8 cellular contexts compared by ENCODE assay signal in the genomic region with DNA sequence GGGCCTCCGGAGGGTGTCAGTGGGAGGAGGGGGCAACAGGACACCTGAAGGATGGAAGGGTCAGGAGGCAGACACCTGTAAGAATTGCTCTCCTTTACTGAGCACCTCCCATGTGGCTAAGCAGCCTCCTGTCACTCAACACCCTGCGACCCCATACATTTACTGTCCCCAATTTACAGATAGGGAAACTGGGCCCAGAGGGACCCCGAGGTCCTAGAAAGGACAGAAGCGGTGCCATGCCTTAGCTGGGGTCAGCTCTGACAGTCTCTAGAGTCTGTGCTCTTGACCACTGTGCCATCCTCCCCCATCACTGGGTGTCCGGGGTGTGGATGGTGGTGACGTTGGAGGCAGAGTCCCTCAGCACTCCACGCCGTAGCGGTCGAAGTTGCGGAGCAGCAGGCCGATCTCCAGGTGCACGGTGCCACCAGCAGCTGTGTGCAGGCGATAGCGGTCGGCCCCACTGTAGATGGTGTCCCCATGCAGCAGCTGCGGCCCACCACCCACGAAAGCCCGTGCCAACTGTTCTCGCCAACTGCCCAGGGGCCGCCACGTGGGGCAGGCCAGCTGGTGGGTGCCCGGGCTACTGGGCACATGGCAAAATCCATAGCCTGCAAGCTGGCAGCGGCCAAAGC. TPM values are rescaled to one million over a fixed set of nuclear protein-coding genes. Genes with fewer than 3 reads are reported as not detected.
DNase-seq lines count a peak whose midpoint lies in the region; ATAC-seq and TF ChIP-seq lines count a peak whose summit lies in the region.

No MANE protein-coding gene starts in this region.

- peak overlapping the region in 1 of 2 experiments; percentile 79; a peak in 2 of 4 replicates for H3K27ac ChIP-seq in SK-N-SH (ENCODE audit: low read depth in 2 of 2, low read length in 1 of 2)
- peak overlapping the region; percentile 77 for H3K27ac ChIP-seq in suprapubic skin

- peak overlapping the region; percentile 84 for H3K27ac Mint-ChIP-seq in activated T-helper 1 cell treated with anti-CD3 and anti-CD28 coated beads, Interleukin-12 subunit alpha, Interleukin-12 subunit beta, Interleukin-2, Interleukin-4 antibody, amounts not matched to agents 30 ng/mL and 10 ng/mL and 1 ng/mL, durations not matched to agents 14 hours and 24 hours and 36 hours

- intact Hi-C loops in activated T-helper 1 cell treated with anti-CD3 and anti-CD28 coated beads, Interleukin-12 subunit alpha, Interleukin-12 subunit beta, Interleukin-2, Interleukin-4 antibody, amounts not matched to agents 30 ng/mL and 10 ng/mL and 1 ng/mL, durations not matched to agents 14 hours and 24 hours and 36 hours (cut with micrococcal nuclease): loop anchor here (1.0 to 5.0 kb wide), 8 partner anchors 9 to 1007 kb away; a partner anchor contains a TSS

- H3K4me3 ChIP-seq in SK-N-SH (ENCODE audit: low read depth in 2 of 2, low read length in 1 of 2): peak overlapping the region; percentile 65 to 99; a peak in 3 of 4 replicates
- H3K4me3 ChIP-seq in iPS-18c (ENCODE audit: insufficient read depth, low read depth, low read length): peak overlapping the region; percentile 78; the same call in 1 of the 2 replicates
- peak overlapping the region; percentile 69 for H3K4me3 ChIP-seq in suprapubic skin

- no peaks in the 10 kb centered on the region for H3K27me3 ChIP-seq in SK-N-SH (ENCODE audit: insufficient read depth)
- no peaks in the 10 kb centered on the region for H3K27me3 ChIP-seq in suprapubic skin

- 82% methylated on average over 6 of the region's 24 CpGs for WGBS in SK-N-SH (ENCODE audit: low lambda C conversion rate)
- WGBS in suprapubic skin: 89% methylated on average over 10 of the region's 24 CpGs

- POLR2A ChIA-PET in SK-N-SH (lab: Yijun Ruan, JAX): no interaction called here

- peaks cover 38% of the 10 kb centered on the region for H4K20me1 ChIP-seq in SK-N-SH (ENCODE audit: insufficient read depth)

- no peak for TF ChIP-seq CTCF in SK-N-SH (IDR thresholded peaks at IDR 0.05)
- TF ChIP-seq CTCF in suprapubic skin (IDR thresholded peaks at IDR 0.05): no peak

- H3K27me3 Mint-ChIP-seq in activated T-helper 1 cell treated with anti-CD3 and anti-CD28 coated beads, Interleukin-12 subunit alpha, Interleukin-12 subunit beta, Interleukin-2, Interleukin-4 antibody, amounts not matched to agents 30 ng/mL and 10 ng/mL and 1 ng/mL, durations not matched to agents 14 hours and 24 hours and 36 hours (ENCODE audit: insufficient read depth): no peaks in the 10 kb centered on the region

- CTCF ChIA-PET in SK-N-SH (lab: Yijun Ruan, JAX): interaction anchor here (0.6 to 3.6 kb wide), 7 partner anchors 9 to 150 kb away, joined by 3 to 15 read pairs (median 5); a partner anchor contains a TSS

- peaks cover 61% of the 10 kb centered on the region for H3K4me1 Mint-ChIP-seq in activated T-helper 1 cell treated with anti-CD3 and anti-CD28 coated beads, Interleukin-12 subunit alpha, Interleukin-12 subunit beta, Interleukin-2, Interleukin-4 antibody, amounts not matched to agents 30 ng/mL and 10 ng/mL and 1 ng/mL, durations not matched to agents 14 hours and 24 hours and 36 hours (ENCODE audit: low read depth)

- H3K9ac ChIP-seq in SK-N-SH: no peak overlapping the region

- H3K9me3 Mint-ChIP-seq in activated T-helper 1 cell treated with anti-CD3 and anti-CD28 coated beads, Interleukin-12 subunit alpha, Interleukin-12 subunit beta, Interleukin-2, Interleukin-4 antibody, amounts not matched to agents 30 ng/mL and 10 ng/mL and 1 ng/mL, durations not matched to agents 14 hours and 24 hours and 36 hours: no peaks in the 10 kb centered on the region

- TF ChIP-seq RAD21 in SK-N-SH (IDR thresholded peaks at IDR 0.05; ENCODE audit: low read length): no peak

- no peaks in the 10 kb centered on the region for H3K9me2 ChIP-seq in SK-N-SH

- H3K4me2 ChIP-seq in SK-N-SH: peak overlapping the region; percentile 99; the same call in 1 of the 2 replicates

- peaks cover 42% of the 10 kb centered on the region for H3K79me2 ChIP-seq in SK-N-SH (ENCODE audit: insufficient read depth)

- TF ChIP-seq POLR2A in suprapubic skin (IDR thresholded peaks at IDR 0.05): no peak

- H3K4me1 ChIP-seq in SK-N-SH (ENCODE audit: control insufficient read depth in 1 of 2, insufficient read depth in 2 of 2, low read depth in 1 of 2, low read length in 1 of 2) (peaks cover 0 to 34% of the 10 kb centered on the region in 2 experiments; a peak in 2 of 4 replicates), suprapubic skin (peaks cover 65% of the 10 kb centered on the region)

- H3K36me3 ChIP-seq in SK-N-SH (replicated peaks in 1 of 2; ENCODE audit: control insufficient read depth in 1 of 2, insufficient read depth in 2 of 2, low read length in 1 of 2): peaks cover 0 to 6% of the 10 kb centered on the region in 2 experiments
- no peaks in the 10 kb centered on the region for H3K36me3 ChIP-seq in suprapubic skin

- H2AFZ ChIP-seq in SK-N-SH (ENCODE audit: low read depth): no peak overlapping the region

- H3K36me3 Mint-ChIP-seq in activated T-helper 1 cell treated with anti-CD3 and anti-CD28 coated beads, Interleukin-12 subunit alpha, Interleukin-12 subunit beta, Interleukin-2, Interleukin-4 antibody, amounts not matched to agents 30 ng/mL and 10 ng/mL and 1 ng/mL, durations not matched to agents 14 hours and 24 hours and 36 hours (ENCODE audit: low read depth): peaks cover 15% of the 10 kb centered on the region

- H3K4me3 Mint-ChIP-seq in activated T-helper 1 cell treated with anti-CD3 and anti-CD28 coated beads, Interleukin-12 subunit alpha, Interleukin-12 subunit beta, Interleukin-2, Interleukin-4 antibody, amounts not matched to agents 30 ng/mL and 10 ng/mL and 1 ng/mL, durations not matched to agents 14 hours and 24 hours and 36 hours: peak overlapping the region; percentile 85

- TF ChIP-seq EP300 in SK-N-SH (IDR thresholded peaks at IDR 0.05; ENCODE audit: borderline replicate concordance in 1 of 2, low read depth in 1 of 2, low read length in 1 of 2): no peak
- no peak for TF ChIP-seq EP300 in suprapubic skin (IDR thresholded peaks at IDR 0.05)

- no peaks in the 10 kb centered on the region for H3K9me3 ChIP-seq in SK-N-SH
- H3K9me3 ChIP-seq in iPS-18c (ENCODE audit: control insufficient read depth, insufficient read depth, low read length): no peaks in the 10 kb centered on the region
- H3K9me3 ChIP-seq in suprapubic skin: no peaks in the 10 kb centered on the region

- H3F3A ChIP-seq in SK-N-SH (replicated peaks; ENCODE audit: insufficient read depth): peaks cover 9% of the 10 kb centered on the region

- ATAC-seq in SK-N-SH treated with all-trans-retinoic acid at 6 μM for 48 hours: no peak
- no peak for ATAC-seq in GM19324 (IDR thresholded peaks at IDR 0.05; ENCODE audit: low FRiP score, unreplicated experiment)
- ATAC-seq in GM21825 (IDR thresholded peaks at IDR 0.05; ENCODE audit: unreplicated experiment): no peak
- ATAC-seq in GM19397 (IDR thresholded peaks at IDR 0.05; ENCODE audit: unreplicated experiment): no peak

- DNase-seq in SK-N-SH (no peak), suprapubic skin (ENCODE audit: low spot score in 2 of 2) (no peak)
- no peak for DNase-seq in activated T-helper 1 cell treated with anti-CD3 and anti-CD28 coated beads, Interleukin-12 subunit alpha, Interleukin-12 subunit beta, Interleukin-2, Interleukin-4 antibody, amounts not matched to agents 30 ng/mL and 10 ng/mL and 1 ng/mL, durations not matched to agents 14 hours and 24 hours and 36 hours (ENCODE audit: low spot score)

TF ChIP-seq in SK-N-SH, 30 proteins besides CTCF, POLR2A, EP300 and RAD21 (continues in another document):
- TF ChIP-seq RFX5 (IDR thresholded peaks at IDR 0.05; ENCODE audit: low read length): no peak

TF ChIP-seq in SK-N-SH treated with all-trans-retinoic acid at 6 μM for 48 hours, 23 proteins besides CTCF, POLR2A, EP300 and RAD21 (continues in another document):
- no peak for TF ChIP-seq ZNF565 (CRISPR knock-in tag; conservative IDR thresholded peaks at IDR 0.05; ENCODE audit: low read depth)

RNA-seq across cellular contexts. Expression of a gene that starts 0.7 kb away (rescaled TPM):
- 13.5 and 25.5 TPM in 2 replicates for polyA plus RNA-seq in SK-N-SH (2012; rRNA removed)
- polyA plus RNA-seq in SK-N-SH (2012; cell fraction: cytosol; rRNA removed): 13.0 and 21.4 TPM in 2 replicates
- 75.1 and 149 TPM in 2 replicates for polyA plus RNA-seq in SK-N-SH (2012; cell fraction: nucleus; rRNA removed)
- total RNA-seq in activated T-helper 1 cell treated with anti-CD3 and anti-CD28 coated beads, Interleukin-12 subunit alpha, Interleukin-12 subunit beta, Interleukin-2, Interleukin-4 antibody, amounts not matched to agents 30 ng/mL and 10 ng/mL and 1 ng/mL, durations not matched to agents 14 hours and 24 hours and 36 hours: 108 and 112 TPM in 2 replicates
- 10 to 100 TPM; 16.4 to 19.9 (median 17.4) TPM for total RNA-seq in suprapubic skin

RNA-seq across cellular contexts. Expression of a gene that starts 9.5 kb away (rescaled TPM):
- polyA plus RNA-seq in SK-N-SH (2012; rRNA removed): 9.0 and 13.3 TPM in 2 replicates
- 9.6 and 10.5 TPM in 2 replicates for polyA plus RNA-seq in SK-N-SH (2012; cell fraction: cytosol; rRNA removed)
- polyA plus RNA-seq in SK-N-SH (2012; cell fraction: nucleus; rRNA removed): 8.1 and 9.0 TPM in 2 replicates
- total RNA-seq in activated T-helper 1 cell treated with anti-CD3 and anti-CD28 coated beads, Interleukin-12 subunit alpha, Interleukin-12 subunit beta, Interleukin-2, Interleukin-4 antibody, amounts not matched to agents 30 ng/mL and 10 ng/mL and 1 ng/mL, durations not matched to agents 14 hours and 24 hours and 36 hours: 4.4 and 4.5 TPM in 2 replicates
- total RNA-seq in suprapubic skin: 1 to 10 TPM; 2.8 to 9.3 (median 4.8) TPM

RNA-seq across cellular contexts. Expression of a gene that starts 21.9 kb away (rescaled TPM):
- 5.1 and 5.7 TPM in 2 replicates for polyA plus RNA-seq in SK-N-SH (2012; rRNA removed)
- 0.85 and 1.0 TPM in 2 replicates for polyA plus RNA-seq in SK-N-SH (2012; cell fraction: cytosol; rRNA removed)
- 36.4 and 58.3 TPM in 2 replicates for polyA plus RNA-seq in SK-N-SH (2012; cell fraction: nucleus; rRNA removed)
- 2.8 and 2.9 TPM in 2 replicates for total RNA-seq in activated T-helper 1 cell treated with anti-CD3 and anti-CD28 coated beads, Interleukin-12 subunit alpha, Interleukin-12 subunit beta, Interleukin-2, Interleukin-4 antibody, amounts not matched to agents 30 ng/mL and 10 ng/mL and 1 ng/mL, durations not matched to agents 14 hours and 24 hours and 36 hours
- total RNA-seq in suprapubic skin: 100 to 1,000 TPM in 2 of 4 donors, 10 to 100 TPM in 2; 29.6 to 109 (median 88.1) TPM

RNA-seq across cellular contexts. Expression of a gene that starts 42.7 kb away (rescaled TPM):
- polyA plus RNA-seq in SK-N-SH (2012; rRNA removed): 71.3 and 74.1 TPM in 2 replicates
- polyA plus RNA-seq in SK-N-SH (2012; cell fraction: cytosol; rRNA removed): 37.8 and 52.6 TPM in 2 replicates
- 42.1 and 45.3 TPM in 2 replicates for polyA plus RNA-seq in SK-N-SH (2012; cell fraction: nucleus; rRNA removed)
- 59.3 and 66.6 TPM in 2 replicates for total RNA-seq in activated T-helper 1 cell treated with anti-CD3 and anti-CD28 coated beads, Interleukin-12 subunit alpha, Interleukin-12 subunit beta, Interleukin-2, Interleukin-4 antibody, amounts not matched to agents 30 ng/mL and 10 ng/mL and 1 ng/mL, durations not matched to agents 14 hours and 24 hours and 36 hours
- 10 to 100 TPM; 23.0 to 51.5 (median 31.9) TPM for total RNA-seq in suprapubic skin

RNA-seq across cellular contexts. Expression of a gene that starts 43.2 kb away (rescaled TPM):
- polyA plus RNA-seq in SK-N-SH (2012; rRNA removed): 16.3 and 30.9 TPM in 2 replicates
- polyA plus RNA-seq in SK-N-SH (2012; cell fraction: cytosol; rRNA removed): 10.7 and 13.2 TPM in 2 replicates
- polyA plus RNA-seq in SK-N-SH (2012; cell fraction: nucleus; rRNA removed): 24.9 and 25.6 TPM in 2 replicates
- total RNA-seq in activated T-helper 1 cell treated with anti-CD3 and anti-CD28 coated beads, Interleukin-12 subunit alpha, Interleukin-12 subunit beta, Interleukin-2, Interleukin-4 antibody, amounts not matched to agents 30 ng/mL and 10 ng/mL and 1 ng/mL, durations not matched to agents 14 hours and 24 hours and 36 hours: 14.6 and 22.7 TPM in 2 replicates
- total RNA-seq in suprapubic skin: 100 to 1,000 TPM in 1 of 4 donors, 10 to 100 TPM in 3; 49.7 to 112 (median 76.2) TPM
